19 cellular contexts compared by ENCODE assay signal in the genomic region with DNA sequence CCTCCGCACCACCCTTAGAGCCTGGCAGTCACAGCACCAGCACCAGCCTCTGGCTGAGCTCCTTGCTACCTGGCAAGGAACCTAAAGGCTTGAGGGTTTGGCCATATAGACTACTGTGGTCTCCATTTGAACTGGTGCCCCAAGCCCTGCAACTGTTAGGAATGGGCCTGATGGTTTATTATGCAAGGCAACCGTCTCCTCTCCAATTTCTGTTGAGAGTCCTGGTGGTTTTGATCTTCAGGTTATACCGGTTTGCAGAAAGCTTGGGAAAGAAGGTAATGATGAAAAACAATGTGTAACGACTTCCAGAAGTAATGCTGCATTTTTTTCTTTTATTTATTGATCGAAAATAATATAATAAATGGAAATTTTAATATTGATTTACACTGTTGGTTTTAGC.
"Had no signal": no experiment of that assay in that cellular context is flagged by ENCODE, and none has a peak within 500 bp of the region (broad histone marks: within the 10 kb centered on the region; RNA-seq: fewer than 3 reads in every experiment).

No MANE protein-coding gene starts in this region.

- DNase-seq: activated T-cell treated with anti-CD3 and anti-CD28 coated beads, Interleukin-2, amount 50 U/mL, for 1 hour; adrenal gland; cerebellar nuclear complex; cortex of kidney; erythroblast; glutamatergic neuron; left ventricle myocardium superior; mammary epithelial cell; nephron progenitor cell; right cardiac atrium; T-helper 1 cell; testis; WERI-Rb-1 had no signal

- H3K9ac ChIP-seq: parathyroid adenoma had no signal

- H3K27ac ChIP-seq: adrenal gland, ascending aorta, hepatocyte, parathyroid adenoma, skin epidermis, testis, vagina, WERI-Rb-1 had no signal

- H3K9me3 ChIP-seq: adrenal gland, ascending aorta, testis, vagina had no signal

- H3K79me2 ChIP-seq: hepatocyte, parathyroid adenoma had no signal

- H2AFZ ChIP-seq: hepatocyte, parathyroid adenoma had no signal

- H3K4me2 ChIP-seq: hepatocyte had no signal

- H3K4me3 ChIP-seq: adrenal gland, ascending aorta, hepatocyte, skin epidermis, testis, vagina had no signal

- H3K36me3 ChIP-seq: adrenal gland, ascending aorta, WERI-Rb-1 had no signal

- H3K4me1 ChIP-seq: adrenal gland, ascending aorta, parathyroid adenoma, testis, vagina had no signal

- H3K27me3 ChIP-seq: adrenal gland, ascending aorta, hepatocyte, testis, vagina had no signal

- ATAC-seq: left ventricle myocardium superior; right cardiac atrium; stimulated activated memory B cell treated with anti-CD40 and anti-IgM and Interleukin-4, amounts not matched to agents 10 μg/mL and 1 μg/mL and 100 μg/mL, for 72 hours had no signal
